8 cellular contexts compared by ENCODE assay signal in the genomic region with DNA sequence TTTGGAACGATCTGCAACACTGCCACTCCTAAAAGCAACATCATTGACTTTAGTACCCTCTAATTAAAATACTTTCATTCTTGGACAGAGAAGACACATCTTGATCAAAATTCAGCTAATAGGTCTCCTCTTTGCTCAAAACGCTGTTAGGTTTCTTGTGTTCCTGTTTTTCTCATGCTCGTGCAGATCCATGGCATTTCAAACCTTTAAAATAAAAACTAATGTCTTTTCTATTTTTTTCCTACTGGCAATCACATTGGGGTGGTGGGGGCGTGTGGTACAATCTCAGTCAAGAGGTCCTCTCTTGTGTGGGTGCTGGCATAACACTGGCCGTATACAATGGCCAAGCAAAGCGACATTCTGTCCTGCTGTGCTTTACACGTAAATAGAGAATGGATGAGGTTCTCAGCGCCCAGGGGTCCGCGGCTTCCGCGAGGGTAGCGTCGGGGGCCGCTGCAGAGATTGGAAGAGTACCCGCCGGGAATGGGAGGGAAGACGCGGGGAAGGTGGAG. TPM values are rescaled to one million over a fixed set of nuclear protein-coding genes. Genes with fewer than 3 reads are reported as not detected.
DNase-seq lines count a peak whose midpoint lies in the region; ATAC-seq and TF ChIP-seq lines count a peak whose summit lies in the region.

No MANE protein-coding gene starts in this region.

- ATAC-seq in thoracic aorta (ENCODE audit: insufficient number of reproducible peaks, low FRiP score, low read depth): no peak
- ATAC-seq in GM19455 (IDR thresholded peaks at IDR 0.05; ENCODE audit: unreplicated experiment): no peak

- WGBS in liver: 20% methylated on average over 19 of the region's 19 CpGs

- H3K27me3 ChIP-seq in liver (ENCODE audit: control insufficient read depth in 4 of 4, insufficient read depth in 4 of 4, low read length in 3 of 4) (no peaks in the 10 kb centered on the region), thoracic aorta (replicated peaks; ENCODE audit: insufficient read depth) (no peaks in the 10 kb centered on the region), SJCRH30 (no peaks in the 10 kb centered on the region)

- H3K27ac ChIP-seq in liver (ENCODE audit: low read depth in 1 of 2, low read length in 2 of 2) (no peak overlapping the region), thoracic aorta (no peak overlapping the region), SJCRH30 (no peak overlapping the region)

- no peak for TF ChIP-seq RAD21 in liver (IDR thresholded peaks at IDR 0.05)

- H3K4me3 ChIP-seq in astrocyte of the spinal cord (ENCODE audit: low read depth, low read length) (peak overlapping the region; percentile 45), liver (ENCODE audit: low read depth in 1 of 3, low read length in 3 of 3) (peak overlapping the region in 2 of 3 donors; percentile 45 to 70), thoracic aorta (peak overlapping the region; percentile 83), SJCRH30 (no peak overlapping the region)

- H3K4me1 ChIP-seq in liver (ENCODE audit: control insufficient read depth in 4 of 4, insufficient read depth in 4 of 4, low read length in 3 of 4) (peaks cover 4 to 26% (median 17%) of the 10 kb centered on the region in 4 donors), thoracic aorta (ENCODE audit: control insufficient read depth in 1 of 2, low read depth in 2 of 2) (peaks cover 0 to 17% of the 10 kb centered on the region in 2 donors), SJCRH30 (no peaks in the 10 kb centered on the region)

- no peaks in the 10 kb centered on the region for H3K9me3 ChIP-seq in liver (ENCODE audit: control insufficient read depth in 4 of 4, low read length in 3 of 4)
- no peaks in the 10 kb centered on the region for H3K9me3 ChIP-seq in thoracic aorta
- 0 out of 2 replicates have a peak, but pooled peaks cover 2% of the 10 kb centered on the region for H3K9me3 ChIP-seq in SJCRH30 (replicated peaks)

- no peak overlapping the region for H3K9ac ChIP-seq in liver (ENCODE audit: low read depth in 1 of 2, low read length in 2 of 2)

- TF ChIP-seq CTCF in astrocyte of the spinal cord (IDR thresholded peaks at IDR 0.05; ENCODE audit: low read depth, low read length) (no peak), liver (IDR thresholded peaks at IDR 0.05; ENCODE audit: low read depth, low read length, missing input control) (no peak), thoracic aorta (IDR thresholded peaks at IDR 0.05) (no peak)

- in situ Hi-C loops in astrocyte of the spinal cord (cut with HindIII; ENCODE audit: low sequenced_read_pairs): no loop called here

- peak; percentile 9 for DNase-seq in activated CD4-positive, alpha-beta T cell treated with anti-CD3 and anti-CD28 coated beads for 48 hours
- DNase-seq in activated CD4-positive, alpha-beta T cell treated with anti-CD3 and anti-CD28 coated beads, Interleukin-2, amount 50 U/mL, for 4 hours: no peak
- no peak for DNase-seq in astrocyte of the spinal cord (ENCODE audit: low read depth, low spot score)
- DNase-seq in thoracic aorta (ENCODE audit: low spot score): no peak
- no peak for DNase-seq in DMS114 treated with DMSO at 0.1 percent for 48 hours (lab: John Stamatoyannopoulos, UW; ENCODE audit: unreplicated experiment)
- no peak for DNase-seq in SJCRH30

- no peaks in the 10 kb centered on the region for H3K36me3 ChIP-seq in liver (ENCODE audit: control insufficient read depth in 4 of 4, insufficient read depth in 3 of 4, low read depth in 1 of 4, low read length in 3 of 4)
- no peaks in the 10 kb centered on the region for H3K36me3 ChIP-seq in thoracic aorta
- H3K36me3 ChIP-seq in SJCRH30: no peaks in the 10 kb centered on the region

TF ChIP-seq in liver, 16 proteins besides CTCF, POLR2A, EP300 and RAD21:
- TF ChIP-seq, protein P1, sequence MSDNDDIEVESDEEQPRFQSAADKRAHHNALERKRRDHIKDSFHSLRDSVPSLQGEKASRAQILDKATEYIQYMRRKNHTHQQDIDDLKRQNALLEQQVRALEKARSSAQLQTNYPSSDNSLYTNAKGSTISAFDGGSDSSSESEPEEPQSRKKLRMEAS (IDR thresholded peaks at IDR 0.05): no peak
- TF ChIP-seq, protein P2, sequence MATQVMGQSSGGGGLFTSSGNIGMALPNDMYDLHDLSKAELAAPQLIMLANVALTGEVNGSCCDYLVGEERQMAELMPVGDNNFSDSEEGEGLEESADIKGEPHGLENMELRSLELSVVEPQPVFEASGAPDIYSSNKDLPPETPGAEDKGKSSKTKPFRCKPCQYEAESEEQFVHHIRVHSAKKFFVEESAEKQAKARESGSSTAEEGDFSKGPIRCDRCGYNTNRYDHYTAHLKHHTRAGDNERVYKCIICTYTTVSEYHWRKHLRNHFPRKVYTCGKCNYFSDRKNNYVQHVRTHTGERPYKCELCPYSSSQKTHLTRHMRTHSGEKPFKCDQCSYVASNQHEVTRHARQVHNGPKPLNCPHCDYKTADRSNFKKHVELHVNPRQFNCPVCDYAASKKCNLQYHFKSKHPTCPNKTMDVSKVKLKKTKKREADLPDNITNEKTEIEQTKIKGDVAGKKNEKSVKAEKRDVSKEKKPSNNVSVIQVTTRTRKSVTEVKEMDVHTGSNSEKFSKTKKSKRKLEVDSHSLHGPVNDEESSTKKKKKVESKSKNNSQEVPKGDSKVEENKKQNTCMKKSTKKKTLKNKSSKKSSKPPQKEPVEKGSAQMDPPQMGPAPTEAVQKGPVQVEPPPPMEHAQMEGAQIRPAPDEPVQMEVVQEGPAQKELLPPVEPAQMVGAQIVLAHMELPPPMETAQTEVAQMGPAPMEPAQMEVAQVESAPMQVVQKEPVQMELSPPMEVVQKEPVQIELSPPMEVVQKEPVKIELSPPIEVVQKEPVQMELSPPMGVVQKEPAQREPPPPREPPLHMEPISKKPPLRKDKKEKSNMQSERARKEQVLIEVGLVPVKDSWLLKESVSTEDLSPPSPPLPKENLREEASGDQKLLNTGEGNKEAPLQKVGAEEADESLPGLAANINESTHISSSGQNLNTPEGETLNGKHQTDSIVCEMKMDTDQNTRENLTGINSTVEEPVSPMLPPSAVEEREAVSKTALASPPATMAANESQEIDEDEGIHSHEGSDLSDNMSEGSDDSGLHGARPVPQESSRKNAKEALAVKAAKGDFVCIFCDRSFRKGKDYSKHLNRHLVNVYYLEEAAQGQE (IDR thresholded peaks at IDR 0.05): no peak
- TF ChIP-seq JUND (IDR thresholded peaks at IDR 0.05): no peak
- no peak for TF ChIP-seq HNF4A (conservative IDR thresholded peaks at IDR 0.05)

RNA-seq across cellular contexts. Expression of gene GPR150, which starts 0.3 kb away (rescaled TPM):
- total RNA-seq in liver: under 1 TPM in 1 of 2 donors, not detected in 1; 0.08 TPM
- under 1 TPM; 0.07 to 0.17 TPM for polyA plus RNA-seq in liver
- total RNA-seq in thoracic aorta: 1 to 10 TPM in 1 of 2 donors, not detected in 1; 1.1 TPM
- total RNA-seq in SJCRH30 (2014; rRNA removed; shearing (Covaris generic)): not detected in 2 replicates

RNA-seq across cellular contexts. Expression of gene RFESD, which starts 27.0 kb away (rescaled TPM):
- total RNA-seq in liver (10 to 100 TPM in 1 of 2 donors, 1 to 10 TPM in 1; 1.1 to 98.0 TPM), thoracic aorta (10 to 100 TPM in 1 of 2 donors, under 1 TPM in 1; 0.85 to 11.1 TPM)
- 1 to 10 TPM; 1.1 to 1.8 TPM for polyA plus RNA-seq in liver
- 1.2 and 1.4 TPM in 2 replicates for total RNA-seq in SJCRH30 (2014; rRNA removed; shearing (Covaris generic))
